In genomic region chr16:78505544-78506371, GRCh38 we compare ENCODE assay signal across 9 cellular contexts.
DNase-seq lines count a peak whose midpoint lies in the region; ATAC-seq and TF ChIP-seq lines count a peak whose summit lies in the region.
"Had no signal": no experiment of that assay in that cellular context is flagged by ENCODE, and none has a peak within 500 bp of the region (broad histone marks: within the 10 kb centered on the region; RNA-seq: fewer than 3 reads in every experiment).

No MANE protein-coding gene starts in this region.

- H3K4me3 ChIP-seq in breast epithelium, result peak overlapping the region; percentile 25 to 64 (median 42)

- TF ChIP-seq CTCF in breast epithelium (IDR thresholded peaks at IDR 0.05), result peak; percentile 34 to 59 (median 36)
- TF ChIP-seq CTCF in MCF 10A (IDR thresholded peaks at IDR 0.05; ENCODE audit: unreplicated experiment), result no peak
- TF ChIP-seq CTCF in neural crest cell (conservative IDR thresholded peaks at IDR 0.05), result no peak

- no peaks in the 10 kb centered on the region for H3K36me3 ChIP-seq in breast epithelium

- intact Hi-C loops in breast epithelium (cut with DNase I; ENCODE audit: low total_unique reads), result loop anchor here (10.0 kb wide), 1 partner anchor 1099 kb away; the partner anchor contains the start of gene MAF
- intact Hi-C loops in MCF 10A (cut with micrococcal nuclease), result loop anchor here (10.0 kb wide), 2 partner anchors 1579 to 1959 kb away; no protein-coding TSS in a partner anchor
- intact Hi-C loops in Right ventricle myocardium inferior (cut with DNase I), result loop anchor here (5.0 kb wide), 1 partner anchor 752 kb away; no protein-coding TSS in a partner anchor

- H3K27me3 ChIP-seq in breast epithelium, result no peaks in the 10 kb centered on the region

- H3K27ac Mint-ChIP-seq in MCF 10A (ENCODE audit: low read depth, unreplicated experiment) (no peak overlapping the region), neural crest cell (ENCODE audit: unreplicated experiment) (no peak overlapping the region)

- BruUV-seq in MCF 10A (replicated peaks; lab: Mats Ljungman, UMichigan), result no TSS peak

- no peak for TF ChIP-seq POLR2A in breast epithelium (IDR thresholded peaks at IDR 0.05)

- H3K9me3 Mint-ChIP-seq in MCF 10A (ENCODE audit: unreplicated experiment), result no peaks in the 10 kb centered on the region
- H3K9me3 Mint-ChIP-seq in neural crest cell, result no peaks in the 10 kb centered on the region

- peak; percentile 56 to 62 for DNase-seq in breast epithelium (ENCODE audit: low spot score in 2 of 2)
- no peak for DNase-seq in MCF 10A (ENCODE audit: unreplicated experiment)
- peak; percentile 82 for DNase-seq in Right ventricle myocardium inferior (ENCODE audit: missing footprints)
- DNase-seq in neural crest cell (ENCODE audit: low read depth, low spot score), result no peak
- no peak for DNase-seq in HT-29 (ENCODE audit: low spot score)
- DNase-seq in central memory CD4-positive, alpha-beta T cell, result no peak
- DNase-seq in amniotic stem cell (lab: John Stamatoyannopoulos, UW), result no peak
- no peak for DNase-seq in islet precursor cell
- DNase-seq: NCI-H446 had no signal

- H3K4me3 Mint-ChIP-seq in MCF 10A (ENCODE audit: unreplicated experiment), result no peak overlapping the region
- peak overlapping the region; percentile 4 for H3K4me3 Mint-ChIP-seq in neural crest cell

- H3K27me3 Mint-ChIP-seq in MCF 10A (ENCODE audit: insufficient read depth, unreplicated experiment), result no peaks in the 10 kb centered on the region
- H3K27me3 Mint-ChIP-seq in neural crest cell (ENCODE audit: low read depth), result no peaks in the 10 kb centered on the region

- peak; percentile 95 for ATAC-seq in Right ventricle myocardium inferior

- H3K4me1 ChIP-seq in breast epithelium, result peaks cover 0 to 11% of the 10 kb centered on the region in 2 donors

- CTCF ChIA-PET in MCF 10A (lab: Yijun Ruan, JAX), result interaction anchor here (0.7 to 1.0 kb wide), 2 partner anchors 23 to 236 kb away, joined by 3 read pairs; no protein-coding TSS in a partner anchor

- H3K36me3 Mint-ChIP-seq in MCF 10A (ENCODE audit: insufficient read depth, unreplicated experiment) (no peaks in the 10 kb centered on the region), neural crest cell (ENCODE audit: low read depth) (no peaks in the 10 kb centered on the region)

- POLR2A ChIA-PET in MCF 10A (lab: Yijun Ruan, JAX), result no interaction called here

- peak overlapping the region; percentile 72 to 85 for H3K27ac ChIP-seq in breast epithelium

- H3K4me1 Mint-ChIP-seq in MCF 10A (ENCODE audit: insufficient read depth, unreplicated experiment) (peaks cover 7% of the 10 kb centered on the region), neural crest cell (peaks cover 29% of the 10 kb centered on the region)

- H3K9me3 ChIP-seq in breast epithelium, result no peaks in the 10 kb centered on the region

Comparison
In these comparisons a context has a peak if more than half of its experiments do, and no peak if none do; other contexts are left out.
1. DNase-seq: peak in breast epithelium (2 of 2) and Right ventricle myocardium inferior (single experiment); none in MCF 10A (single experiment), neural crest cell (single experiment), HT-29 (single experiment), central memory CD4-positive, alpha-beta T cell (single experiment), amniotic stem cell (single experiment) and islet precursor cell (single experiment).
2. CTCF ChIP-seq: peak in breast epithelium (3 of 3); none in MCF 10A (single experiment) and neural crest cell (single experiment).